Comparison of ENCODE assay signal across 27 cellular contexts in the genomic region with DNA sequence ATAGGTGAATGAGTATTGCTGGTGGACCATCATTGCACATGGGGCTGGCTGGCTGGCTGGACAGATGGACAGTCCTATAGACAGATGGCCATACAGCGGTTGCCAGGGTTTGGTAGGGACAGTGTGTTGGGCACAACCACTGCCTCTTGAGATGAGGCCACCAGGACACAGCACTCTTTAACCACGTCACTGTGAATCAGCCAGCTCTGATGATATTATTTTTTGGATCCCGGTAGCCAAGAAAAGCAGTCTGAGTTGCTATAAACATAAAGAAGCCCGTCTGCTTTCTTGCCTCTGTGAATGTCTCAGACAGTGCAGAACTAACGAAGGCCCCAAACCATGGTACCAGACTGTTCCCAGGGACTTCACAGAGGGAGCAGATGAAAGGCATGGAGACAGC.
DNase-seq lines count a peak whose midpoint lies in the region; ATAC-seq and TF ChIP-seq lines count a peak whose summit lies in the region.
"Had no signal": no experiment of that assay in that cellular context is flagged by ENCODE, and none has a peak within 500 bp of the region (broad histone marks: within the 10 kb centered on the region; RNA-seq: fewer than 3 reads in every experiment).

No MANE protein-coding gene starts in this region.

- H3K4me1 Mint-ChIP-seq in stimulated activated naive CD8-positive, alpha-beta T cell treated with anti-CD3 and anti-CD28 coated beads, Interleukin-15, amount 100 ng/mL, for 72 hours: no peaks in the 10 kb centered on the region
- H3K4me1 Mint-ChIP-seq: activated CD4-positive, alpha-beta T cell treated with anti-CD3 and anti-CD28 coated beads, Interleukin-2, amount 10 ng/mL, durations not matched to agents 24 days and 14 days; natural killer cell had no signal

- in situ Hi-C loops in GM13976 (cut with MboI; ENCODE audit: low sequenced_read_pairs, unreplicated experiment): no loop called here

- TF ChIP-seq CTCF in coronary artery (IDR thresholded peaks at IDR 0.05): no peak
- TF ChIP-seq CTCF in GM13976 (IDR thresholded peaks at IDR 0.05; ENCODE audit: borderline replicate concordance, control extremely low read depth, extremely low read depth, insufficient read depth, missing control alignments): no peak
- no peak for TF ChIP-seq CTCF in WERI-Rb-1 (IDR thresholded peaks at IDR 0.05; ENCODE audit: low read depth, low read length)

- DNase-seq in Right ventricle myocardium inferior (ENCODE audit: missing footprints) (no peak), cardiac septum (ENCODE audit: low spot score) (no peak), coronary artery (ENCODE audit: low spot score) (no peak), aorta (no peak), GM13976 (ENCODE audit: low spot score) (no peak), WERI-Rb-1 (no peak)
- DNase-seq in stimulated activated naive CD8-positive, alpha-beta T cell treated with anti-CD3 and anti-CD28 coated beads, Interleukin-15, amount 100 ng/mL, for 72 hours: no peak
- DNase-seq: activated CD4-positive, alpha-beta T cell treated with anti-CD3 and anti-CD28 coated beads, Interleukin-2, amount 10 ng/mL, durations not matched to agents 24 days and 14 days; activated naive CD4-positive, alpha-beta T cell treated with Interleukin-2 at 50 U/mL for 16 hours; activated T-cell treated with anti-CD3 and anti-CD28 coated beads, Interleukin-2, amount 50 U/mL, for 48 hours; AML-193; amniotic stem cell; CD8-positive, alpha-beta T cell; natural killer cell; NCI-H1436; NCI-H2171 treated with DMSO at 0.1 percent for 48 hours; NCI-H526; ovary; right lobe of liver; stimulated activated CD4-positive, alpha-beta T cell treated with anti-CD3 and anti-CD28 coated beads, Interleukin-15, amount 100 ng/mL, for 24 hours; T-helper 2 cell had no signal

- H3K27me3 Mint-ChIP-seq in stimulated activated naive CD8-positive, alpha-beta T cell treated with anti-CD3 and anti-CD28 coated beads, Interleukin-15, amount 100 ng/mL, for 72 hours: peaks cover 7% of the 10 kb centered on the region
- H3K27me3 Mint-ChIP-seq: activated CD4-positive, alpha-beta T cell treated with anti-CD3 and anti-CD28 coated beads, Interleukin-2, amount 10 ng/mL, durations not matched to agents 24 days and 14 days had no signal

- H3K4me3 Mint-ChIP-seq in stimulated activated naive CD8-positive, alpha-beta T cell treated with anti-CD3 and anti-CD28 coated beads, Interleukin-15, amount 100 ng/mL, for 72 hours: no peak overlapping the region
- H3K4me3 Mint-ChIP-seq: activated CD4-positive, alpha-beta T cell treated with anti-CD3 and anti-CD28 coated beads, Interleukin-2, amount 10 ng/mL, durations not matched to agents 24 days and 14 days; CD8-positive, alpha-beta T cell; mesothelial cell of epicardium; natural killer cell; stimulated activated naive CD8-positive, alpha-beta T cell treated with anti-CD3 and anti-CD28 coated beads, Interleukin-15, Interleukin-2, amounts not matched to agents 100 ng/mL and 50 ng/mL, for 24 hours had no signal

- no peaks in the 10 kb centered on the region for H3K9me3 ChIP-seq in aorta (ENCODE audit: control insufficient read depth, low read length)
- no peaks in the 10 kb centered on the region for H3K9me3 ChIP-seq in WERI-Rb-1 (ENCODE audit: severe bottlenecking)
- H3K9me3 ChIP-seq: ovary, right lobe of liver had no signal

- intact Hi-C loops in Right ventricle myocardium inferior (cut with DNase I) (no loop called here), cardiac septum (cut with DNase I) (no loop called here), aorta (cut with DNase I) (loop anchor here in 1 of 2 donors (10.0 kb wide), 1 partner anchor 146 kb away; no protein-coding TSS in a partner anchor)

- H3K27ac ChIP-seq in coronary artery: peak overlapping the region; percentile 71 to 82
- peak overlapping the region; percentile 4 for H3K27ac ChIP-seq in layer of hippocampus (ENCODE audit: low read depth, low read length)
- peak overlapping the region in 1 of 2 donors; percentile 69 for H3K27ac ChIP-seq in aorta (ENCODE audit: low read depth in 1 of 2, low read length in 2 of 2)
- H3K27ac ChIP-seq in WERI-Rb-1: no peak overlapping the region
- H3K27ac ChIP-seq: 22Rv1, ovary, right lobe of liver, SK-N-MC had no signal

- no peak overlapping the region for H3K4me3 ChIP-seq in coronary artery
- H3K4me3 ChIP-seq in aorta (ENCODE audit: low read length in 2 of 2): no peak overlapping the region
- no peak overlapping the region for H3K4me3 ChIP-seq in WERI-Rb-1 (ENCODE audit: low read depth, low read length)
- H3K4me3 ChIP-seq: K562, ovary, right lobe of liver, SK-N-MC had no signal

- ATAC-seq in Right ventricle myocardium inferior: peak; percentile 25
- peak; percentile 64 for ATAC-seq in aorta (ENCODE audit: low FRiP score)
- no peak for ATAC-seq in stimulated activated naive CD8-positive, alpha-beta T cell treated with anti-CD3 and anti-CD28 coated beads, Interleukin-15, amount 100 ng/mL, for 72 hours
- ATAC-seq: CD8-positive, alpha-beta T cell; K562; natural killer cell; right lobe of liver had no signal

- H3K4me1 ChIP-seq in aorta (ENCODE audit: control insufficient read depth in 1 of 2, insufficient read depth in 2 of 2, low read length in 2 of 2): no peaks in the 10 kb centered on the region
- H3K4me1 ChIP-seq: right lobe of liver had no signal

- WGBS in aorta, 2 donors: 13 to 20% methylated on average over 5 of the region's 5 CpGs

- H3K9me3 Mint-ChIP-seq in stimulated activated naive CD8-positive, alpha-beta T cell treated with anti-CD3 and anti-CD28 coated beads, Interleukin-15, amount 100 ng/mL, for 72 hours: no peaks in the 10 kb centered on the region
- H3K9me3 Mint-ChIP-seq: activated CD4-positive, alpha-beta T cell treated with anti-CD3 and anti-CD28 coated beads, Interleukin-2, amount 10 ng/mL, durations not matched to agents 24 days and 14 days; CD8-positive, alpha-beta T cell; mesothelial cell of epicardium; natural killer cell; stimulated activated naive CD8-positive, alpha-beta T cell treated with anti-CD3 and anti-CD28 coated beads, Interleukin-15, Interleukin-2, amounts not matched to agents 100 ng/mL and 50 ng/mL, for 24 hours had no signal

- H3K27ac Mint-ChIP-seq in stimulated activated naive CD8-positive, alpha-beta T cell treated with anti-CD3 and anti-CD28 coated beads, Interleukin-15, amount 100 ng/mL, for 72 hours: no peak overlapping the region
- H3K27ac Mint-ChIP-seq: activated CD4-positive, alpha-beta T cell treated with anti-CD3 and anti-CD28 coated beads, Interleukin-2, amount 10 ng/mL, durations not matched to agents 24 days and 14 days; CD8-positive, alpha-beta T cell; mesothelial cell of epicardium; natural killer cell; stimulated activated naive CD8-positive, alpha-beta T cell treated with anti-CD3 and anti-CD28 coated beads, Interleukin-15, Interleukin-2, amounts not matched to agents 100 ng/mL and 50 ng/mL, for 24 hours had no signal

- H3K27me3 ChIP-seq in layer of hippocampus (ENCODE audit: control insufficient read depth, insufficient read depth, low read length): peaks cover 2% of the 10 kb centered on the region
- no peaks in the 10 kb centered on the region for H3K27me3 ChIP-seq in aorta (ENCODE audit: control insufficient read depth in 1 of 2, insufficient read depth in 2 of 2, low read length in 1 of 2)
- no peaks in the 10 kb centered on the region for H3K27me3 ChIP-seq in WERI-Rb-1 (ENCODE audit: insufficient read depth, low read depth, severe bottlenecking)
- H3K27me3 ChIP-seq: ovary, right lobe of liver had no signal

- H3K36me3 ChIP-seq in aorta (ENCODE audit: control insufficient read depth in 1 of 2, insufficient read depth in 2 of 2, low read length in 1 of 2): no peaks in the 10 kb centered on the region
- H3K36me3 ChIP-seq in WERI-Rb-1: no peaks in the 10 kb centered on the region
- H3K36me3 ChIP-seq: ovary, right lobe of liver had no signal
